26 cellular contexts compared by ENCODE assay signal in genomic region chr9:18358325-18358724, GRCh38.
"Had no signal": no experiment of that assay in that cellular context is flagged by ENCODE, and none has a peak within 500 bp of the region (broad histone marks: within the 10 kb centered on the region; RNA-seq: fewer than 3 reads in every experiment).

No MANE protein-coding gene starts in this region.

- H3K4me3 ChIP-seq: dorsolateral prefrontal cortex, esophagus muscularis mucosa, gastrocnemius medialis, mucosa of descending colon, stomach, suprapubic skin, tibial nerve had no signal

- H2AFZ ChIP-seq: parathyroid adenoma had no signal

- H3K4me1 Mint-ChIP-seq: activated CD4-positive, alpha-beta memory T cell treated with anti-CD3 and anti-CD28 coated beads, Interleukin-2, amount 10 ng/mL, durations not matched to agents 7 days and 5 days; activated naive CD8-positive, alpha-beta T cell treated with anti-CD3 and anti-CD28 coated beads, Interleukin-2, amount 50 U/mL, for 24 hours; memory B cell; stimulated activated memory B cell treated with anti-CD40 and anti-IgM and Interleukin-4, amounts not matched to agents 10 μg/mL and 1 μg/mL and 100 μg/mL, for 72 hours had no signal

- ATAC-seq: activated naive CD8-positive, alpha-beta T cell treated with anti-CD3 and anti-CD28 coated beads, Interleukin-2, amount 50 U/mL, for 24 hours; activated T-cell treated with anti-CD3 and anti-CD28 coated beads, Interleukin-2, amount 50 U/mL, for 72 hours; effector memory CD8-positive, alpha-beta T cell; gastrocnemius medialis; left ventricle myocardium superior; mucosa of descending colon; right cardiac atrium; stimulated activated memory B cell treated with anti-CD40 and anti-IgM and Interleukin-4, amounts not matched to agents 10 μg/mL and 1 μg/mL and 100 μg/mL, for 72 hours had no signal

- H3K27ac Mint-ChIP-seq: activated CD4-positive, alpha-beta memory T cell treated with anti-CD3 and anti-CD28 coated beads, Interleukin-2, amount 10 ng/mL, durations not matched to agents 7 days and 5 days; activated naive CD8-positive, alpha-beta T cell treated with anti-CD3 and anti-CD28 coated beads, Interleukin-2, amount 50 U/mL, for 24 hours; activated T-cell treated with anti-CD3 and anti-CD28 coated beads, Interleukin-2, amount 50 U/mL, for 72 hours; brain; effector memory CD8-positive, alpha-beta T cell; memory B cell; nephron progenitor cell; stimulated activated memory B cell treated with anti-CD40 and anti-IgM and Interleukin-4, amounts not matched to agents 10 μg/mL and 1 μg/mL and 100 μg/mL, for 72 hours had no signal

- H3K9me3 ChIP-seq: esophagus muscularis mucosa, gastrocnemius medialis, mucosa of descending colon, stomach, suprapubic skin, tibial nerve had no signal

- H3K79me2 ChIP-seq: parathyroid adenoma had no signal

- H3K9me3 Mint-ChIP-seq: activated CD4-positive, alpha-beta memory T cell treated with anti-CD3 and anti-CD28 coated beads, Interleukin-2, amount 10 ng/mL, durations not matched to agents 7 days and 5 days; activated naive CD8-positive, alpha-beta T cell treated with anti-CD3 and anti-CD28 coated beads, Interleukin-2, amount 50 U/mL, for 24 hours; activated T-cell treated with anti-CD3 and anti-CD28 coated beads, Interleukin-2, amount 50 U/mL, for 72 hours; effector memory CD8-positive, alpha-beta T cell; memory B cell; nephron progenitor cell; stimulated activated memory B cell treated with anti-CD40 and anti-IgM and Interleukin-4, amounts not matched to agents 10 μg/mL and 1 μg/mL and 100 μg/mL, for 72 hours had no signal

- DNase-seq: activated CD4-positive, alpha-beta memory T cell treated with anti-CD3 and anti-CD28 coated beads, Interleukin-2, amount 10 ng/mL, durations not matched to agents 7 days and 5 days; activated CD4-positive, alpha-beta T cell treated with anti-CD3 and anti-CD28 coated beads for 4 hours; activated CD4-positive, CD25-positive, alpha-beta regulatory T cell; activated effector memory CD4-positive, alpha-beta T cell treated with Interleukin-2 at 50 U/mL for 16 hours; activated naive CD4-positive, alpha-beta T cell treated with anti-CD3 and anti-CD28 coated beads, Interleukin-2, amount 50 U/mL, for 16 hours; activated naive CD8-positive, alpha-beta T cell treated with anti-CD3 and anti-CD28 coated beads, Interleukin-2, amount 50 U/mL, for 24 hours; activated T-cell treated with anti-CD3 and anti-CD28 coated beads, Interleukin-2, amount 50 U/mL, for 72 hours; caudate nucleus; dorsolateral prefrontal cortex; effector memory CD8-positive, alpha-beta T cell; gastrocnemius medialis; hippocampal formation; left ventricle myocardium superior; mucosa of descending colon; nephron progenitor cell; right cardiac atrium; stimulated activated CD4-positive, alpha-beta T cell treated with anti-CD3 and anti-CD28 coated beads, Interleukin-1b, Interleukin-23, amount 100 ng/mL, for 48 hours; stomach; T-helper 1 cell had no signal

- H3K27me3 Mint-ChIP-seq: activated CD4-positive, alpha-beta memory T cell treated with anti-CD3 and anti-CD28 coated beads, Interleukin-2, amount 10 ng/mL, durations not matched to agents 7 days and 5 days; brain; effector memory CD8-positive, alpha-beta T cell; memory B cell; stimulated activated memory B cell treated with anti-CD40 and anti-IgM and Interleukin-4, amounts not matched to agents 10 μg/mL and 1 μg/mL and 100 μg/mL, for 72 hours had no signal

- H3K36me3 Mint-ChIP-seq: brain; memory B cell; stimulated activated memory B cell treated with anti-CD40 and anti-IgM and Interleukin-4, amounts not matched to agents 10 μg/mL and 1 μg/mL and 100 μg/mL, for 72 hours had no signal

- H3K27ac ChIP-seq: dorsolateral prefrontal cortex, esophagus muscularis mucosa, gastrocnemius medialis, parathyroid adenoma, stomach, suprapubic skin, tibial nerve had no signal

- H3K36me3 ChIP-seq: esophagus muscularis mucosa, gastrocnemius medialis, stomach, suprapubic skin, tibial nerve had no signal

- H3K4me1 ChIP-seq: suprapubic skin had no signal

- H3K27me3 ChIP-seq: dorsolateral prefrontal cortex, esophagus muscularis mucosa, gastrocnemius medialis, stomach, suprapubic skin, tibial nerve had no signal

- H3K4me3 Mint-ChIP-seq: activated CD4-positive, alpha-beta memory T cell treated with anti-CD3 and anti-CD28 coated beads, Interleukin-2, amount 10 ng/mL, durations not matched to agents 7 days and 5 days; activated naive CD8-positive, alpha-beta T cell treated with anti-CD3 and anti-CD28 coated beads, Interleukin-2, amount 50 U/mL, for 24 hours; activated T-cell treated with anti-CD3 and anti-CD28 coated beads, Interleukin-2, amount 50 U/mL, for 72 hours; brain; effector memory CD8-positive, alpha-beta T cell; memory B cell; nephron progenitor cell; stimulated activated memory B cell treated with anti-CD40 and anti-IgM and Interleukin-4, amounts not matched to agents 10 μg/mL and 1 μg/mL and 100 μg/mL, for 72 hours had no signal
